Comparison of ENCODE assay signal across 26 cellular contexts in genomic region chr4:7270121-7270520, GRCh38.
"Had no signal": no experiment of that assay in that cellular context is flagged by ENCODE, and none has a peak within 500 bp of the region (broad histone marks: within the 10 kb centered on the region; RNA-seq: fewer than 3 reads in every experiment).

No MANE protein-coding gene starts in this region.

- DNase-seq: colonic mucosa; cortex of kidney; effector CD8-positive, alpha-beta T cell; effector memory CD8-positive, alpha-beta T cell; endodermal cell; erythroblast; esophagus squamous epithelium; foreskin fibroblast; foreskin melanocyte; gastrocnemius medialis; glutamatergic neuron; immature natural killer cell; islet precursor cell; left cardiac atrium; left ventricle myocardium superior; lower lobe of right lung; mesenchymal stem cell; mucosa of descending colon; naive B cell had no signal

- H3K9me3 ChIP-seq: colonic mucosa, esophagus squamous epithelium, gastrocnemius medialis, heart left ventricle, left lung, lower lobe of right lung, mucosa of descending colon had no signal

- H3K36me3 Mint-ChIP-seq: immature natural killer cell, mesothelial cell of epicardium, naive B cell had no signal

- H3K4me3 ChIP-seq: colonic mucosa, esophagus squamous epithelium, gastrocnemius medialis, heart left ventricle, hepatocyte, left lung, lower lobe of right lung, mucosa of descending colon had no signal

- H3K4me1 ChIP-seq: colonic mucosa, esophagus squamous epithelium, gastrocnemius medialis, heart left ventricle, left lung, lower lobe of right lung had no signal

- H3K27ac Mint-ChIP-seq: dendritic cell treated with granulocyte-macrophage colony-stimulating factor and Interleukin-4, amounts not matched to agents 40 ng/mL and 50 ng/mL, for 4 days; effector memory CD8-positive, alpha-beta T cell; endodermal cell; immature natural killer cell; mesothelial cell of epicardium; naive B cell had no signal

- H3K36me3 ChIP-seq: colonic mucosa, esophagus squamous epithelium, gastrocnemius medialis, heart left ventricle, left lung, lower lobe of right lung had no signal

- H3K4me3 Mint-ChIP-seq: dendritic cell treated with granulocyte-macrophage colony-stimulating factor and Interleukin-4, amounts not matched to agents 40 ng/mL and 50 ng/mL, for 4 days; effector memory CD8-positive, alpha-beta T cell; endodermal cell; immature natural killer cell; mesothelial cell of epicardium; naive B cell had no signal

- H3K4me2 ChIP-seq: hepatocyte had no signal

- ATAC-seq: effector memory CD8-positive, alpha-beta T cell; esophagus mucosa; gastrocnemius medialis; heart left ventricle; left cardiac atrium; left lung; left ventricle myocardium superior; lower lobe of right lung; mucosa of descending colon had no signal

- H3K4me1 Mint-ChIP-seq: endodermal cell, immature natural killer cell, naive B cell had no signal

- H3K9me3 Mint-ChIP-seq: dendritic cell treated with granulocyte-macrophage colony-stimulating factor and Interleukin-4, amounts not matched to agents 40 ng/mL and 50 ng/mL, for 4 days; effector memory CD8-positive, alpha-beta T cell; endodermal cell; immature natural killer cell had no signal

- H3K27me3 ChIP-seq: colonic mucosa, gastrocnemius medialis, heart left ventricle, hepatocyte, left lung had no signal

- H2AFZ ChIP-seq: hepatocyte had no signal

- H3K27ac ChIP-seq: colonic mucosa, epithelial cell of prostate, esophagus squamous epithelium, gastrocnemius medialis, heart left ventricle, hepatocyte, left lung, lower lobe of right lung had no signal
